29 cellular contexts compared by ENCODE assay signal in genomic region chr3:155303540-155303939, GRCh38. TPM values are rescaled to one million over a fixed set of nuclear protein-coding genes. Genes with fewer than 3 reads are reported as not detected.
DNase-seq lines count a peak whose midpoint lies in the region; ATAC-seq, FAIRE-seq and TF ChIP-seq lines count a peak whose summit lies in the region.
"Had no signal": no experiment of that assay in that cellular context is flagged by ENCODE, and none has a peak within 500 bp of the region (broad histone marks: within the 10 kb centered on the region; RNA-seq: fewer than 3 reads in every experiment).

No MANE protein-coding gene starts in this region.

- no peaks in the 10 kb centered on the region for H3K9me1 ChIP-seq in K562 (ENCODE audit: control insufficient read depth, insufficient read depth, low read length)

- FAIRE-seq in K562 (lab: Jason Lieb, UNC) = no peak
- FAIRE-seq: GM12892, GM19239, HTR-8/SVneo had no signal

- no peaks in the 10 kb centered on the region for H3K36me3 ChIP-seq in K562 (ENCODE audit: control insufficient read depth, insufficient read depth, low read length)
- H3K36me3 ChIP-seq: BLaER1 treated with 17β-estradiol and CSF1 and Interleukin-3, amounts not matched to agents 10 nM and 100 nM; SJSA1 had no signal

- no peaks in the 10 kb centered on the region for H3K4me1 Mint-ChIP-seq in activated T-cell treated with anti-CD3 and anti-CD28 coated beads, Interleukin-2, amount 50 U/mL, for 72 hours (ENCODE audit: low read depth)
- no peaks in the 10 kb centered on the region for H3K4me1 Mint-ChIP-seq in CD4-positive, alpha-beta T cell (ENCODE audit: low read depth)
- no peaks in the 10 kb centered on the region for H3K4me1 Mint-ChIP-seq in effector memory CD8-positive, alpha-beta T cell (ENCODE audit: low read depth in 2 of 2)
- H3K4me1 Mint-ChIP-seq: CD4-positive, alpha-beta memory T cell had no signal

- H3K27me3 ChIP-seq in K562 (ENCODE audit: control insufficient read depth in 2 of 2, insufficient read depth in 2 of 2, low read length in 2 of 2) = no peaks in the 10 kb centered on the region
- H3K27me3 ChIP-seq in CD4-positive, alpha-beta T cell (ENCODE audit: control insufficient read depth, insufficient read depth, low read length) = no peaks in the 10 kb centered on the region
- H3K27me3 ChIP-seq: BLaER1 treated with 17β-estradiol and CSF1 and Interleukin-3, amounts not matched to agents 10 nM and 100 nM; SJSA1 had no signal

- H3K4me1 ChIP-seq in K562 (replicated peaks in 1 of 2; ENCODE audit: control insufficient read depth in 2 of 2, insufficient read depth in 2 of 2, low read length in 2 of 2) = peaks cover 0 to 8% of the 10 kb centered on the region in 2 experiments; a peak in 1 of 5 replicates

- H3K4me2 ChIP-seq in K562 (ENCODE audit: insufficient read depth, low read length) = no peak overlapping the region
- H3K4me2 ChIP-seq: BLaER1 treated with 17β-estradiol and CSF1 and Interleukin-3, amounts not matched to agents 10 nM and 100 nM had no signal

- H3K36me3 Mint-ChIP-seq in activated T-cell treated with anti-CD3 and anti-CD28 coated beads, Interleukin-2, amount 50 U/mL, for 72 hours (ENCODE audit: insufficient read depth in 2 of 2) = no peaks in the 10 kb centered on the region
- no peaks in the 10 kb centered on the region for H3K36me3 Mint-ChIP-seq in CD4-positive, alpha-beta T cell (ENCODE audit: low read depth)
- H3K36me3 Mint-ChIP-seq in effector memory CD8-positive, alpha-beta T cell (ENCODE audit: insufficient read depth) = no peaks in the 10 kb centered on the region
- H3K36me3 Mint-ChIP-seq: CD4-positive, alpha-beta memory T cell had no signal

- H3K4me3 Mint-ChIP-seq in activated T-cell treated with anti-CD3 and anti-CD28 coated beads, Interleukin-2, amount 50 U/mL, for 72 hours = no peak overlapping the region
- H3K4me3 Mint-ChIP-seq in CD4-positive, alpha-beta T cell = no peak overlapping the region
- no peak overlapping the region for H3K4me3 Mint-ChIP-seq in effector memory CD8-positive, alpha-beta T cell
- H3K4me3 Mint-ChIP-seq: CD4-positive, alpha-beta memory T cell had no signal

- H3K9ac ChIP-seq in K562 (ENCODE audit: insufficient read depth in 1 of 2, low read depth in 2 of 2, low read length in 2 of 2) = no peak overlapping the region
- H3K9ac ChIP-seq: BLaER1 treated with 17β-estradiol and CSF1 and Interleukin-3, amounts not matched to agents 10 nM and 100 nM had no signal

- intact Hi-C loops in K562 (cut with micrococcal nuclease) = no loop called here
- intact Hi-C loops in CD4-positive, alpha-beta T cell (cut with DNase I, micrococcal nuclease) = no loop called here

- H4K20me1 ChIP-seq in K562 (replicated peaks; ENCODE audit: control insufficient read depth, insufficient read depth, low read length) = no peaks in the 10 kb centered on the region
- H4K20me1 ChIP-seq: BLaER1 treated with 17β-estradiol and CSF1 and Interleukin-3, amounts not matched to agents 10 nM and 100 nM had no signal

- no peak overlapping the region for H3K4me3 ChIP-seq in K562
- H3K4me3 ChIP-seq: BLaER1 treated with 17β-estradiol and CSF1 and Interleukin-3, amounts not matched to agents 10 nM and 100 nM; SJSA1 had no signal

- TF ChIP-seq POLR2A in K562 (conservative IDR thresholded peaks at IDR 0.05) = no peak

- H3K9me3 Mint-ChIP-seq in activated T-cell treated with anti-CD3 and anti-CD28 coated beads, Interleukin-2, amount 50 U/mL, for 72 hours = peaks cover 0 to 1% of the 10 kb centered on the region in 2 donors
- peaks cover 2% of the 10 kb centered on the region for H3K9me3 Mint-ChIP-seq in CD4-positive, alpha-beta T cell
- peaks cover 0 to 3% of the 10 kb centered on the region in 2 donors for H3K9me3 Mint-ChIP-seq in effector memory CD8-positive, alpha-beta T cell

- H3K79me2 ChIP-seq in K562 (ENCODE audit: control insufficient read depth, insufficient read depth, low read length) = no peaks in the 10 kb centered on the region

- TF ChIP-seq RAD21 in K562 (CRISPR knock-in tag; conservative IDR thresholded peaks at IDR 0.05 in 1 of 2, IDR thresholded peaks at IDR 0.05 in 1 of 2) = no peak

- POLR2A ChIA-PET in K562 (lab: Yijun Ruan, JAX) = no interaction called here
- POLR2A ChIA-PET in CD4-positive, alpha-beta T cell (lab: Charles Lee) = no interaction called here
- POLR2A ChIA-PET in HEK293T (lab: Yijun Ruan, JAX) = no interaction called here

- H2AFZ ChIP-seq in K562 (ENCODE audit: low read depth, low read length) = peak overlapping the region; percentile 79; the same call in 1 of the 2 replicates

- BruUV-seq in K562 (replicated peaks; lab: Mats Ljungman, UMichigan) = no TSS peak

- ATAC-seq in activated T-cell treated with anti-CD3 and anti-CD28 coated beads, Interleukin-2, amount 50 U/mL, for 72 hours (replicated peaks in 1 of 2) = no peak
- ATAC-seq in K562 = peak; percentile 61
- no peak for ATAC-seq in HG03520 (IDR thresholded peaks at IDR 0.05; ENCODE audit: unreplicated experiment)
- no peak for ATAC-seq in CD4-positive, alpha-beta T cell (ENCODE audit: poor library complexity)
- ATAC-seq in effector memory CD8-positive, alpha-beta T cell (replicated peaks) = no peak
- ATAC-seq: HCT116, PC-3 had no signal

- DNase-seq in activated T-cell treated with anti-CD3 and anti-CD28 coated beads, Interleukin-2, amount 50 U/mL, for 72 hours = no peak
- DNase-seq in activated T-cell treated with anti-CD3 and anti-CD28 coated beads, Interleukin-2, amount 50 U/mL, for 48 hours = no peak
- DNase-seq in OCI-M1 (lab: John Stamatoyannopoulos, UW) (peak; percentile 53), K562 (ENCODE audit: extremely low read depth in 1 of 4, low spot score in 3 of 4) (peak in 2 of 4 experiments; percentile 21 to 55), HEK293T (ENCODE audit: extremely low spot score) (no peak)
- DNase-seq in CD4-positive, alpha-beta T cell = no peak
- DNase-seq in effector memory CD8-positive, alpha-beta T cell = no peak
- DNase-seq: AML-193; CD4-positive, alpha-beta memory T cell; COR-L47; DMS79; NCI-H1048; NCI-H1417; NCI-H1694; NCI-H2029 treated with DMSO at 0.1 percent for 48 hours; NCI-H446 treated with DMSO at 0.1 percent for 48 hours; PC-3; Right ventricle myocardium superior had no signal

- no peaks in the 10 kb centered on the region for H3K27me3 Mint-ChIP-seq in activated T-cell treated with anti-CD3 and anti-CD28 coated beads, Interleukin-2, amount 50 U/mL, for 72 hours (ENCODE audit: low read depth)
- H3K27me3 Mint-ChIP-seq in CD4-positive, alpha-beta T cell = no peaks in the 10 kb centered on the region
- no peaks in the 10 kb centered on the region for H3K27me3 Mint-ChIP-seq in effector memory CD8-positive, alpha-beta T cell
- H3K27me3 Mint-ChIP-seq: CD4-positive, alpha-beta memory T cell had no signal

- peaks cover 3% of the 10 kb centered on the region for H3K9me3 ChIP-seq in K562 (replicated peaks; ENCODE audit: control insufficient read depth, insufficient read depth, low read depth, low read length)
- H3K9me3 ChIP-seq in CD4-positive, alpha-beta T cell (ENCODE audit: control insufficient read depth, low read length) = no peaks in the 10 kb centered on the region
- H3K9me3 ChIP-seq: SJSA1 had no signal

- H3K27ac ChIP-seq in K562 (ENCODE audit: extremely low read depth, low read depth, low read length) = no peak overlapping the region
- H3K27ac ChIP-seq in CD4-positive, alpha-beta T cell (ENCODE audit: low read depth, low read length) = no peak overlapping the region
- H3K27ac ChIP-seq: BLaER1 treated with 17β-estradiol and CSF1 and Interleukin-3, amounts not matched to agents 10 nM and 100 nM; SJSA1 had no signal

- in situ Hi-C loops in K562 (cut with MboI) = no loop called here

- TF ChIP-seq CTCF in K562 (IDR thresholded peaks at IDR 0.05 in 2 of 3, conservative IDR thresholded peaks at IDR 0.05 in 1 of 3; ENCODE audit: insufficient read depth in 2 of 3, low read depth in 1 of 3, low read length in 3 of 3) = no peak
- no peak for TF ChIP-seq CTCF in CD4-positive, alpha-beta T cell (IDR thresholded peaks at IDR 0.05)

- H3K27ac Mint-ChIP-seq in activated T-cell treated with anti-CD3 and anti-CD28 coated beads, Interleukin-2, amount 50 U/mL, for 72 hours = peak overlapping the region; percentile 63
- H3K27ac Mint-ChIP-seq in CD4-positive, alpha-beta T cell = no peak overlapping the region
- H3K27ac Mint-ChIP-seq in effector memory CD8-positive, alpha-beta T cell = no peak overlapping the region
- H3K27ac Mint-ChIP-seq: CD4-positive, alpha-beta memory T cell had no signal

- TF ChIP-seq EP300 in K562 (IDR thresholded peaks at IDR 0.05; ENCODE audit: low read length) = no peak

- CTCF ChIA-PET in K562 (lab: Yijun Ruan, JAX; ENCODE audit: low intra/inter-chr PET ratio) (no interaction called here), HEK293T (lab: Yijun Ruan, JAX) (no interaction called here)
- CTCF ChIA-PET in CD4-positive, alpha-beta T cell (lab: Charles Lee) = no interaction called here

TF ChIP-seq in HEK293T, 16 proteins besides CTCF, POLR2A, EP300 and RAD21:
- no peak for TF ChIP-seq ELF4 (IDR thresholded peaks at IDR 0.05)
- TF ChIP-seq SUZ12 (IDR thresholded peaks at IDR 0.05) = no peak
- no peak for TF ChIP-seq FOXK2 (IDR thresholded peaks at IDR 0.05)
- no peak for TF ChIP-seq NFRKB (IDR thresholded peaks at IDR 0.05)
- no peak for TF ChIP-seq CTBP1 (IDR thresholded peaks at IDR 0.05; ENCODE audit: borderline replicate concordance)
- no peak for TF ChIP-seq FOXM1 (IDR thresholded peaks at IDR 0.05; ENCODE audit: borderline replicate concordance)
- TF ChIP-seq ARNT (IDR thresholded peaks at IDR 0.05) = no peak
- no peak for TF ChIP-seq HDGF (IDR thresholded peaks at IDR 0.05; ENCODE audit: borderline replicate concordance)
- no peak for TF ChIP-seq TARDBP (IDR thresholded peaks at IDR 0.05)

RNA-seq across cellular contexts. Expression of gene STRIT1, which starts 10.1 kb away (rescaled TPM):
- total RNA-seq in activated T-cell treated with anti-CD3 and anti-CD28 coated beads, Interleukin-2, amount 50 U/mL, for 72 hours = not detected
- total RNA-seq in K562 (2011; cell fraction: chromatin; rRNA removed; ENCODE audit: low replicate concordance) = not detected in 2 replicates
- not detected in 2 replicates for total RNA-seq in K562 (2011; cell fraction: nucleolus; rRNA removed)
- total RNA-seq in K562 (2011; cell fraction: nucleoplasm; rRNA removed) = not detected in 2 replicates
- total RNA-seq in K562 (2014; rRNA removed) (not detected in 2 replicates), K562 (2014; rRNA removed; fragmentation: Illumina TruSeq; extraction: Trizol) (not detected in 2 replicates), K562 (2015; rRNA removed; fragmentation: Illumina TruSeq; extraction: Trizol) (not detected in 2 replicates), K562 (2021) (not detected in 2 replicates)
- polyA plus RNA-seq in K562 (2011; rRNA removed) (not detected in 2 replicates), K562 (2014; fragmentation: Illumina TruSeq; extraction: Trizol) (not detected in 2 replicates), K562 (2014; fragmentation: Nextera tagmentation; extraction: Ambion mirVana) (not detected), K562 (2014; rRNA removed) (not detected in 2 replicates)
- not detected in 2 replicates for polyA plus RNA-seq in K562 (2011; cell fraction: cytosol; rRNA removed)
- polyA plus RNA-seq in K562 (2011; cell fraction: nucleus; rRNA removed) = not detected in 2 replicates
- not detected in 2 replicates for polyA plus RNA-seq in K562 (2012)
- polyA minus RNA-seq in K562 (2011; rRNA and poly(A)+ RNA removed) = not detected in 2 replicates
- polyA minus RNA-seq in K562 (2011; cell fraction: cytosol; rRNA and poly(A)+ RNA removed) = not detected in 2 replicates
- polyA minus RNA-seq in K562 (2011; cell fraction: nucleus; rRNA and poly(A)+ RNA removed) = not detected in 2 replicates
- total RNA-seq in CD4-positive, alpha-beta T cell = not detected
- total RNA-seq: A172; CD4-positive, alpha-beta memory T cell; H4; PC-3; Right ventricle myocardium superior; RPMI7951; SJSA1; T-helper 1 cell treated with Interleukin-12 subunit alpha and Interleukin-12 subunit beta and Interleukin-4 antibody, amounts not matched to agents 30 ng/mL and 1 ng/mL, for 36 hours had no signal
- polyA plus RNA-seq: CD4-positive, alpha-beta memory T cell had no signal
